Comparison of ENCODE assay signal across 8 cellular contexts in the genomic region with DNA sequence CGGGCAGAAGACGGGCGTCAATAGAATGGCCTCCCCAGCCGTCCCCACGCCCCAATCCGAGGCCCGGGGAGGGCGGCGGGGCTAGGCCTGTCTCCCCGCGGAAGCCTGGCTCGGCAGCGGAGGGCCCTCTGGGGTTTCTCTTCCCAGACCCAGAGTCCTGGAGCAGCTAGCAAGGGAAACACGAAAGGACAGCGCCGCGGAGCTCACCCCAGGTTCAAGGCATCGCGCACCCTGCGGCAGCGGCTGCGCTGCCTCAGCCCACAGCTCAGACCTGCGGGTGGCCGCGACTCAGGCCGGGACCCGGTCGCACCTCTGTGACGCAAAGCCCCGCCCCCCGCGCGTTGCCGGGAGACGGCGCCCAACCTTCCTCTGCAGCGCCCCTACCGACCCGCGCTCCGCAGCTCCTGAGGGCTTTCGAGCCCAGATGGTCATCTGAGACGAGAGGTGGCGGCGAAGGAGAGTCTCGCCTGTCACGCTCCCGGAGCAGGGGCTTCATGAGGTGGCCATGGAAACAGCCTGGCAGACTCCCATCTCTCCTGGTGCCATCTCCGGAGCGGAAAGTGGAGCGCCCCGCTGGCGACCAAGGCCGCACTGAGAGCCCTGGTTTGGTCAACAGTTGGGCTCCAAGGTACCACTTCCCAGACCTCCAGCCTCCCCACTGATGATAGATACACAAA. TPM values are rescaled to one million over a fixed set of nuclear protein-coding genes. Genes with fewer than 3 reads are reported as not detected.
DNase-seq lines count a peak whose midpoint lies in the region; ATAC-seq and TF ChIP-seq lines count a peak whose summit lies in the region.

A gene with protein sequence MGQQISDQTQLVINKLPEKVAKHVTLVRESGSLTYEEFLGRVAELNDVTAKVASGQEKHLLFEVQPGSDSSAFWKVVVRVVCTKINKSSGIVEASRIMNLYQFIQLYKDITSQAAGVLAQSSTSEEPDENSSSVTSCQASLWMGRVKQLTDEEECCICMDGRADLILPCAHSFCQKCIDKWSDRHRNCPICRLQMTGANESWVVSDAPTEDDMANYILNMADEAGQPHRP (minus strand): TSS at position 273 of the 677 bp plus-strand sequence. CDS start 7,029 bp downstream, outside the sequence.

- H3K4me1 Mint-ChIP-seq in activated naive CD8-positive, alpha-beta T cell treated with anti-CD3 and anti-CD28 coated beads, Interleukin-2, amount 50 U/mL, for 24 hours: peaks cover 39% of the 10 kb centered on the region
- peaks cover 12% of the 10 kb centered on the region for H3K4me1 Mint-ChIP-seq in type B pancreatic cell (ENCODE audit: unreplicated experiment)

- peak within 1 kb of the TSS; percentile 67 for H3K9ac ChIP-seq in SU-DHL-6 (ENCODE audit: low read length)

- peak; percentile 97 for ATAC-seq in HG02623 (IDR thresholded peaks at IDR 0.05; ENCODE audit: unreplicated experiment)
- ATAC-seq in activated naive CD8-positive, alpha-beta T cell treated with anti-CD3 and anti-CD28 coated beads, Interleukin-2, amount 50 U/mL, for 24 hours: peak; percentile 99

- peak within 1 kb of the TSS; percentile 66 for H3K4me2 ChIP-seq in SU-DHL-6 (ENCODE audit: low read depth, low read length, poor library complexity, severe bottlenecking)

- H3K4me1 ChIP-seq in cardiac muscle cell (ENCODE audit: low read depth): peaks cover 6% of the 10 kb centered on the region

- peak; percentile 92 for TF ChIP-seq CTCF in GM12865 (IDR thresholded peaks at IDR 0.05; ENCODE audit: insufficient read depth, low read depth, low read length, missing control alignments)
- peak; percentile 71 for TF ChIP-seq CTCF in SU-DHL-6 (IDR thresholded peaks at IDR 0.05; ENCODE audit: insufficient read depth, low read length, poor library complexity, severe bottlenecking)
- peak; percentile 83 for TF ChIP-seq CTCF in cardiac muscle cell (IDR thresholded peaks at IDR 0.05; ENCODE audit: low read depth, low read length)
- peak; percentile 84 for TF ChIP-seq CTCF in type B pancreatic cell (conservative IDR thresholded peaks at IDR 0.05)

- peak within 1 kb of the TSS; percentile 86 for H3K4me3 Mint-ChIP-seq in activated naive CD8-positive, alpha-beta T cell treated with anti-CD3 and anti-CD28 coated beads, Interleukin-2, amount 50 U/mL, for 24 hours
- H3K4me3 Mint-ChIP-seq in type B pancreatic cell: peak within 1 kb of the TSS; percentile 93

- peaks cover 12% of the 10 kb centered on the region; the same call in 1 of the 2 replicates for H3K9me3 ChIP-seq in SU-DHL-6 (ENCODE audit: insufficient read depth, low read length)
- H3K9me3 ChIP-seq in cardiac muscle cell (ENCODE audit: low read depth): no peaks in the 10 kb centered on the region

- no peaks in the 10 kb centered on the region for H3K27me3 ChIP-seq in SU-DHL-6 (ENCODE audit: low read length)
- H3K27me3 ChIP-seq in cardiac muscle cell: no peaks in the 10 kb centered on the region

- H2AFZ ChIP-seq in SU-DHL-6 (ENCODE audit: low read depth, low read length, severe bottlenecking): peak within 1 kb of the TSS; percentile 99

- H3K27me3 Mint-ChIP-seq in activated naive CD8-positive, alpha-beta T cell treated with anti-CD3 and anti-CD28 coated beads, Interleukin-2, amount 50 U/mL, for 24 hours: no peaks in the 10 kb centered on the region
- H3K27me3 Mint-ChIP-seq in type B pancreatic cell: no peaks in the 10 kb centered on the region

- H4K20me1 ChIP-seq in SU-DHL-6 (ENCODE audit: low read depth, low read length): no peaks in the 10 kb centered on the region

- H3K36me3 Mint-ChIP-seq in activated naive CD8-positive, alpha-beta T cell treated with anti-CD3 and anti-CD28 coated beads, Interleukin-2, amount 50 U/mL, for 24 hours (ENCODE audit: low read depth): no peaks in the 10 kb centered on the region
- no peaks in the 10 kb centered on the region for H3K36me3 Mint-ChIP-seq in type B pancreatic cell

- H3K4me3 ChIP-seq in GM12865 (ENCODE audit: low read depth, low read length) (peak within 1 kb of the TSS; percentile 70), SU-DHL-6 (ENCODE audit: insufficient read depth, low read length, poor library complexity, severe bottlenecking) (peak within 1 kb of the TSS; percentile 78), cardiac muscle cell (peak within 1 kb of the TSS; percentile 61)

- H3K27ac Mint-ChIP-seq in activated naive CD8-positive, alpha-beta T cell treated with anti-CD3 and anti-CD28 coated beads, Interleukin-2, amount 50 U/mL, for 24 hours: peak within 1 kb of the TSS; percentile 76
- H3K27ac Mint-ChIP-seq in type B pancreatic cell: peak within 1 kb of the TSS; percentile 97

- DNase-seq in GM12865 (ENCODE audit: low read depth): peak; percentile 94
- peak; percentile 97 for DNase-seq in NCI-H1092 treated with DMSO at 0.1 percent for 48 hours (lab: John Stamatoyannopoulos, UW)
- DNase-seq in activated naive CD8-positive, alpha-beta T cell treated with anti-CD3 and anti-CD28 coated beads, Interleukin-2, amount 50 U/mL, for 24 hours: peak; percentile 99
- DNase-seq in cardiac muscle cell (ENCODE audit: low read depth in 1 of 2, low spot score in 1 of 2): peak; percentile 94 to 97
- peak; percentile 90 for DNase-seq in pons (ENCODE audit: low spot score)
- peak; percentile 98 for DNase-seq in type B pancreatic cell (ENCODE audit: extremely low spot score, unreplicated experiment)

- H3K36me3 ChIP-seq in SU-DHL-6 (ENCODE audit: low read length) (no peaks in the 10 kb centered on the region), cardiac muscle cell (no peaks in the 10 kb centered on the region)

- H3K9me2 ChIP-seq in SU-DHL-6 (replicated peaks; ENCODE audit: insufficient read depth, low read length): no peaks in the 10 kb centered on the region

- H3K9me3 Mint-ChIP-seq in activated naive CD8-positive, alpha-beta T cell treated with anti-CD3 and anti-CD28 coated beads, Interleukin-2, amount 50 U/mL, for 24 hours: no peaks in the 10 kb centered on the region
- no peaks in the 10 kb centered on the region for H3K9me3 Mint-ChIP-seq in type B pancreatic cell

- H3K27ac ChIP-seq in SU-DHL-6 (ENCODE audit: low read depth, low read length) (no peak within 1 kb of the TSS), cardiac muscle cell (peak within 1 kb of the TSS; percentile 85)

- H3F3A ChIP-seq in SU-DHL-6 (ENCODE audit: insufficient read depth): no peaks in the 10 kb centered on the region

- H3K79me2 ChIP-seq in SU-DHL-6 (ENCODE audit: insufficient read depth, low read length): no peaks in the 10 kb centered on the region

RNA-seq across cellular contexts. Expression of the gene that starts here (rescaled TPM):
- total RNA-seq in cardiac muscle cell (12.4 and 14.9 TPM in 2 replicates), type B pancreatic cell (ENCODE audit: low replicate concordance) (43.2 and 86.4 TPM in 2 replicates)
- polyA plus RNA-seq in cardiac muscle cell: 19.9 and 27.9 TPM in 2 replicates
